11 cellular contexts compared by ENCODE assay signal in the genomic region with DNA sequence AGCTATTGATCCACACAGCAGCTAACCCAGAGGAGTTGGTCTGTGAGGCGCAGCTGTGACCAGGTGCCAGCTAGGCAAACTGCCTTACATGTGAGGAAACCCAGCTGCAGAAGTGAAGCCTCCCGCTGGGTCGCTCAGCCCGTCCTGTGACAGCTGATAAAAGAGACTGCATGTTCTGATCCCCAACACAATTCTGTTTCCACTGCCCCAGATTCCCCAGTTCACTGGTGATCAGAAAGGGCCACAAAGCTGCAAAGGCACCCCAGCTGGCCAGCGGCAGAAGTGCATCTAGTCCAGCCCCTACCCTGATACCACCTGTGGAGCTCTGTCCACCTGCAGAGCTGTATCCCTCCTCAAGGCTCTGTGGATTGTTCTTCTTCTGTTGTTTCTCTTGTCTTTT.
DNase-seq lines count a peak whose midpoint lies in the region; ATAC-seq, FAIRE-seq and TF ChIP-seq lines count a peak whose summit lies in the region.
"Had no signal": no experiment of that assay in that cellular context is flagged by ENCODE, and none has a peak within 500 bp of the region (broad histone marks: within the 10 kb centered on the region; RNA-seq: fewer than 3 reads in every experiment).

No MANE protein-coding gene starts in this region.

- H3K9me1 ChIP-seq in keratinocyte (ENCODE audit: control insufficient read depth, extremely low read depth, insufficient read depth, low read length), result no peaks in the 10 kb centered on the region

- no peaks in the 10 kb centered on the region for H3K9me3 Mint-ChIP-seq in Caco-2 (ENCODE audit: unreplicated experiment)

- H3K9me3 ChIP-seq in Caco-2 (no peaks in the 10 kb centered on the region), HEK293 (ENCODE audit: control insufficient read depth, insufficient read depth, low read depth, low read length) (no peaks in the 10 kb centered on the region), GM12878 (replicated peaks; ENCODE audit: control insufficient read depth, insufficient read depth, low read length) (no peaks in the 10 kb centered on the region), keratinocyte (ENCODE audit: control insufficient read depth, low read depth, low read length) (no peaks in the 10 kb centered on the region)

- 0 out of 2 replicates have a peak, but pooled peaks have one; percentile 11 for TF ChIP-seq RAD21 in GM12878 (IDR thresholded peaks at IDR 0.05; ENCODE audit: insufficient read depth, low read depth, low read length)

- H3K27me3 Mint-ChIP-seq in Caco-2 (ENCODE audit: insufficient read depth, unreplicated experiment), result no peaks in the 10 kb centered on the region
- H3K27me3 Mint-ChIP-seq: activated naive CD8-positive, alpha-beta T cell had no signal

- H3K27ac ChIP-seq in HEK293 (ENCODE audit: extremely low read depth, low read depth, low read length), result no peak overlapping the region
- no peak overlapping the region for H3K27ac ChIP-seq in GM12878 (ENCODE audit: control insufficient read depth, insufficient read depth)
- H3K27ac ChIP-seq in keratinocyte (ENCODE audit: control insufficient read depth, insufficient read depth, low read length), result no peak overlapping the region

- H2AFZ ChIP-seq in GM12878 (ENCODE audit: control insufficient read depth, low read depth, low read length) (no peak overlapping the region), keratinocyte (ENCODE audit: control insufficient read depth, low read length) (no peak overlapping the region)

- peaks cover 25% of the 10 kb centered on the region for H3K36me3 Mint-ChIP-seq in Caco-2 (ENCODE audit: insufficient read depth, unreplicated experiment)

- H3K4me3 ChIP-seq in Caco-2 (ENCODE audit: low read depth, low read length) (no peak overlapping the region), HEK293 (ENCODE audit: low read depth, low read length) (no peak overlapping the region), GM12878 (no peak overlapping the region), keratinocyte (ENCODE audit: control insufficient read depth in 2 of 3, extremely low read depth in 1 of 3, insufficient read depth in 2 of 3, low read depth in 1 of 3, low read length in 3 of 3) (no peak overlapping the region)

- POLR2A ChIA-PET in Caco-2 (lab: Charles Lee), result no interaction called here
- POLR2A ChIA-PET in HEK293 (lab: Yijun Ruan, JAX), result no interaction called here
- POLR2A ChIA-PET in GM12878 (lab: Charles Lee), result no interaction called here

- WGBS in GM12878 (ENCODE audit: insufficient coverage, insufficient replicate concordance, low lambda C conversion rate, missing lambda C conversion rate), result 100% methylated on average over 5 of the region's 5 CpGs

- TF ChIP-seq CTCF in Caco-2 (IDR thresholded peaks at IDR 0.05; ENCODE audit: insufficient read depth in 1 of 2, low read depth in 1 of 2, low read length in 1 of 2, severe bottlenecking in 1 of 2, unreplicated experiment in 1 of 2) (peak; percentile 75 to 78), HEK293 (tag by site-specific recombination; IDR thresholded peaks at IDR 0.05) (no peak), GM12878 (IDR thresholded peaks at IDR 0.05 in 2 of 3, conservative IDR thresholded peaks at IDR 0.05 in 1 of 3; ENCODE audit: control insufficient read depth in 2 of 3, extremely low read depth in 1 of 3, insufficient read depth in 1 of 3, low read depth in 3 of 3, low read length in 3 of 3) (peak in 2 of 3 experiments; percentile 20; a peak in 2 of 6 replicates), keratinocyte (optimal IDR thresholded peaks at IDR 0.05 in 1 of 3, IDR thresholded peaks at IDR 0.05 in 1 of 3, conservative IDR thresholded peaks at IDR 0.05 in 1 of 3; ENCODE audit: extremely low read depth in 1 of 3, insufficient read depth in 2 of 3, low read length in 3 of 3) (peak in 2 of 3 experiments; percentile 19 to 29)

- no peak overlapping the region for H3K27ac Mint-ChIP-seq in Caco-2 (ENCODE audit: unreplicated experiment)
- H3K27ac Mint-ChIP-seq: activated naive CD8-positive, alpha-beta T cell had no signal

- no TSS peak for BruUV-seq in Caco-2 (replicated peaks; lab: Mats Ljungman, UMichigan)
- BruUV-seq in GM12878 (replicated peaks; lab: Mats Ljungman, UMichigan), result no TSS peak

- H3K4me1 ChIP-seq in Caco-2 (no peaks in the 10 kb centered on the region), HEK293 (ENCODE audit: control insufficient read depth, insufficient read depth, low read length) (peaks cover 3% of the 10 kb centered on the region; the same call in 1 of the 2 replicates), GM12878 (ENCODE audit: control insufficient read depth, insufficient read depth, low read length) (no peaks in the 10 kb centered on the region), keratinocyte (ENCODE audit: control insufficient read depth, extremely low read depth, insufficient read depth, low read length) (peaks cover under 1% of the 10 kb centered on the region)

- H3K4me3 Mint-ChIP-seq in Caco-2 (ENCODE audit: unreplicated experiment), result no peak overlapping the region
- H3K4me3 Mint-ChIP-seq: activated naive CD8-positive, alpha-beta T cell had no signal

- CTCF ChIA-PET in Caco-2 (lab: Charles Lee) (interaction anchor here (0.5 to 1.3 kb wide), 10 partner anchors 27 to 252 kb away, joined by 3 to 9 read pairs (median 4); no protein-coding TSS in a partner anchor), HEK293 (lab: Yijun Ruan, JAX) (interaction anchor here (0.8 to 1.5 kb wide), 4 partner anchors 11 to 235 kb away, joined by 3 to 4 read pairs (median 4); no protein-coding TSS in a partner anchor), GM12878 (lab: Yijun Ruan, JAX) (interaction anchor here (0.8 to 1.1 kb wide), 2 partner anchors 9 to 234 kb away, joined by 3 read pairs; no protein-coding TSS in a partner anchor)

- DNase-seq in Caco-2 (peak; percentile 66 to 72), GM12878 (ENCODE audit: low read depth, low spot score) (no peak), keratinocyte (ENCODE audit: low read depth, low spot score) (no peak), GM19240 (ENCODE audit: insufficient read length, low spot score) (no peak), cerebellar nuclear complex (lab: John Stamatoyannopoulos, UW) (no peak)
- DNase-seq in stimulated activated CD4-positive, alpha-beta T cell treated with anti-CD3 and anti-CD28 coated beads, Interleukin-1b, Interleukin-23, amount 100 ng/mL, for 48 hours, result no peak
- DNase-seq: activated CD4-positive, CD25-positive, alpha-beta regulatory T cell; Kasumi-1 had no signal

- H3K4me1 Mint-ChIP-seq in Caco-2 (ENCODE audit: low read depth, unreplicated experiment), result peaks cover 6% of the 10 kb centered on the region

- no peak for TF ChIP-seq POLR2A in GM12878 (IDR thresholded peaks at IDR 0.05; ENCODE audit: low read depth, low read length)

- SMC1A ChIA-PET in GM12878 (lab: Charles Lee; ENCODE audit: uncharacterized antibody, unreplicated experiment), result interaction anchor here (0.7 to 1.0 kb wide), 2 partner anchors 111 to 221 kb away, joined by 3 read pairs; no protein-coding TSS in a partner anchor

- peak; percentile 73 for ATAC-seq in GM12878
- no peak for ATAC-seq in GM18907 (IDR thresholded peaks at IDR 0.05; ENCODE audit: unreplicated experiment)

- FAIRE-seq in GM12878 (lab: Jason Lieb, UNC) (no peak), keratinocyte (lab: Jason Lieb, UNC) (no peak)

- TF ChIP-seq EP300 in GM12878 (IDR thresholded peaks at IDR 0.05; ENCODE audit: borderline replicate concordance in 1 of 2, control insufficient read depth in 1 of 2, low read depth in 2 of 2, low read length in 2 of 2), result no peak

- H3K9ac ChIP-seq in GM12878 (ENCODE audit: control insufficient read depth, insufficient read depth, low read length), result no peak overlapping the region
- H3K9ac ChIP-seq in keratinocyte (ENCODE audit: control insufficient read depth, extremely low read depth, insufficient read depth, low read length), result no peak overlapping the region

- H3K79me2 ChIP-seq in GM12878 (ENCODE audit: control insufficient read depth, insufficient read depth, low read length), result no peaks in the 10 kb centered on the region
- no peaks in the 10 kb centered on the region for H3K79me2 ChIP-seq in keratinocyte (ENCODE audit: control insufficient read depth, insufficient read depth, low read length)

- RAD21 ChIA-PET in GM12878 (lab: Charles Lee; ENCODE audit: unreplicated experiment), result no interaction called here

- H4K20me1 ChIP-seq in GM12878 (ENCODE audit: control insufficient read depth, insufficient read depth) (no peaks in the 10 kb centered on the region), keratinocyte (ENCODE audit: control insufficient read depth, extremely low read depth, insufficient read depth, low read length) (no peaks in the 10 kb centered on the region)

- intact Hi-C loops in Caco-2 (cut with micrococcal nuclease; ENCODE audit: unreplicated experiment), result loop anchor here (1.0 to 10.0 kb wide), 4 partner anchors 47 to 466 kb away; no protein-coding TSS in a partner anchor
- intact Hi-C loops in GM12878 (cut with micrococcal nuclease; ENCODE audit: unreplicated experiment), result loop anchor here (10.0 kb wide), 2 partner anchors 194 to 236 kb away; no protein-coding TSS in a partner anchor

- H3K4me2 ChIP-seq in GM12878 (ENCODE audit: control insufficient read depth, insufficient read depth) (no peak overlapping the region), keratinocyte (ENCODE audit: control insufficient read depth, extremely low read depth, insufficient read depth, low read depth, low read length) (no peak overlapping the region)

- H3K27me3 ChIP-seq in Caco-2 (replicated peaks; ENCODE audit: control insufficient read depth, insufficient read depth, low read length) (no peaks in the 10 kb centered on the region), GM12878 (replicated peaks in 1 of 2; ENCODE audit: control insufficient read depth in 2 of 2, insufficient read depth in 2 of 2, low read length in 1 of 2) (no peaks in the 10 kb centered on the region), keratinocyte (ENCODE audit: control insufficient read depth, extremely low read depth, insufficient read depth, low read length) (no peaks in the 10 kb centered on the region)

- in situ Hi-C loops in GM12878 (cut with MboI), result no loop called here

- dilution Hi-C loops in keratinocyte (cut with MboI; ENCODE audit: extremely low pct_ligation_motif_present, low sequenced_read_pairs), result no loop called here

- H3K36me3 ChIP-seq in Caco-2 (ENCODE audit: control insufficient read depth, insufficient read depth, low read length) (peaks cover 4% of the 10 kb centered on the region; the same call in 1 of the 2 replicates), HEK293 (ENCODE audit: control insufficient read depth in 2 of 2, insufficient read depth in 1 of 2, low read length in 2 of 2) (peaks cover 0 to 13% of the 10 kb centered on the region in 2 experiments; a peak in 1 of 3 replicates), GM12878 (ENCODE audit: control insufficient read depth in 2 of 2, insufficient read depth in 2 of 2, low read length in 1 of 2) (peaks cover 2 to 5% of the 10 kb centered on the region in 2 experiments; a peak in 1 of 4 replicates), keratinocyte (ENCODE audit: control insufficient read depth in 2 of 2, extremely low read depth in 1 of 2, insufficient read depth in 2 of 2, low read length in 2 of 2) (peaks cover 0 to 5% of the 10 kb centered on the region in 2 experiments)

TF ChIP-seq in HEK293, 187 proteins besides CTCF, POLR2A, EP300 and RAD21 (continues in another document):
- TF ChIP-seq ZNF555 (tag by site-specific recombination; conservative IDR thresholded peaks at IDR 0.05), result no peak

TF ChIP-seq in GM12878, 131 proteins besides CTCF, POLR2A, EP300 and RAD21 (continues in another document):
- no peak for TF ChIP-seq ZNF384 (IDR thresholded peaks at IDR 0.05; ENCODE audit: borderline replicate concordance, low read depth, low read length)

Comparison
In these comparisons a context has a peak if more than half of its experiments do, and no peak if none do; other contexts are left out.
1. DNase-seq: peak in Caco-2 (2 of 2); none in GM12878 (single experiment), keratinocyte (single experiment), GM19240 (single experiment), cerebellar nuclear complex (0 of 2) and stimulated activated CD4-positive, alpha-beta T cell treated with anti-CD3 and anti-CD28 coated beads, Interleukin-1b, Interleukin-23, amount 100 ng/mL, for 48 hours (single experiment).